In the genomic region with DNA sequence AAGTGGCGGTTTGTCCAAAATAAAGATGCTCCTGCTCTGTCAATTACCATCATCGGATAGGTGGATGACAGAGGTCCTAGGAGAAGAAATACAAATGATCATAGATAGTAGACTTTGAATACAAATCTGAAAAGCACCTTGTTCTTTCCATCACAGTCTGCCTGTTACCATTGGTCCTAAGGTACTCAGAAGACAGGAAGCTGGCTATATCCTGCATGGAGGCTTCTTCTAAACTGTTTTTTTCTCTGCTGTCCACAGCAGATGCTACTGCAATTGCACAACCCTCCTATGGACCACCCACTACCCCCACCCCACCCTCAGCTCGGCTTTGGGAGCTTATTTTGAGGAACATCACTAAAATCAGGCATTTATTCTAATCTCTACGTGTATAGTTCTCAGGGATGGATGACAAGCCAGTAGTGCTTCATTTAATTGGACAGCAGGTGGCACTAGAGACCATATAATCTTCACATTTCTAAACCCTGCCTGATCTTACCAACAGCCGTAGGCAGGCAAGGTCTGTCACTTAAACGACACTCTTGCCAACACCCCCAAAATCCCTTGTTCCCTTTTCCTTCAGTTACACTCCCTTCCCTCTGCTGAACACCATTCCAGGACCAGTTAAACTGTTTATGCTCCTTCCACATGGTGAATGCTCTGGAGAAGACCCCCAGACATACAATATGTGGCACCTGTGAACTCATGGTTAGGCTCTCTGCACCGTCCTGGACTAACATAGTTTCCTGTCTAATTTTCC, we compare ENCODE assay signal across 8 cellular contexts. TPM values are rescaled to one million over a fixed set of nuclear protein-coding genes. Genes with fewer than 3 reads are reported as not detected.
A peak's percentile ranks its signal among the peaks of the same experiment; 100 is the strongest.
DNase-seq lines count a peak whose midpoint lies in the region; ATAC-seq and TF ChIP-seq lines count a peak whose summit lies in the region.

No MANE protein-coding gene starts in this region.

- POLR2A ChIA-PET in activated CD4-positive, alpha-beta memory T cell treated with anti-CD3 and anti-CD28 coated beads for 36 hours (lab: Charles Lee), result no interaction called here

- peak; percentile 67 for TF ChIP-seq CTCF in epithelial cell of esophagus (IDR thresholded peaks at IDR 0.05; ENCODE audit: insufficient read depth, low read depth, low read length, missing control alignments)

- ATAC-seq in GM21381 (IDR thresholded peaks at IDR 0.05; ENCODE audit: unreplicated experiment), result peak; percentile 97
- peak; percentile 86 for ATAC-seq in HG03558 (IDR thresholded peaks at IDR 0.05; ENCODE audit: extremely low read depth, unreplicated experiment)

- H3K36me3 ChIP-seq in mucosa of stomach (ENCODE audit: control insufficient read depth, insufficient read depth, low read length) (no peaks in the 10 kb centered on the region), MG63 (no peaks in the 10 kb centered on the region)

- peak overlapping the region; percentile 44 for H3K9ac ChIP-seq in mucosa of stomach (ENCODE audit: low read length)

- no peaks in the 10 kb centered on the region for H3K27me3 ChIP-seq in mucosa of stomach (ENCODE audit: control insufficient read depth, insufficient read depth, low read length)
- H3K27me3 ChIP-seq in MG63, result no peaks in the 10 kb centered on the region

- H3K9me3 Mint-ChIP-seq in activated CD4-positive, alpha-beta memory T cell treated with anti-CD3 and anti-CD28 coated beads for 36 hours, result no peaks in the 10 kb centered on the region

- DNase-seq in ELF-1 (ENCODE audit: low read depth, low spot score) (peak; percentile 49), NCI-H69 (lab: John Stamatoyannopoulos, UW) (peak; percentile 75), epithelial cell of esophagus (ENCODE audit: low read depth) (peak; percentile 82), MG63 (no peak)
- DNase-seq in activated CD4-positive, alpha-beta memory T cell treated with anti-CD3 and anti-CD28 coated beads for 36 hours, result peak; percentile 25

- CTCF ChIA-PET in activated CD4-positive, alpha-beta memory T cell treated with anti-CD3 and anti-CD28 coated beads for 36 hours (lab: Charles Lee), result interaction anchor here (0.6 to 11.9 kb wide), 20 partner anchors 10 to 1069 kb away, joined by 3 to 238 read pairs (median 4); partner anchors contain the start of gene BCO2

- H3K9me3 ChIP-seq in mucosa of stomach (ENCODE audit: control insufficient read depth, low read length), result no peaks in the 10 kb centered on the region
- no peaks in the 10 kb centered on the region for H3K9me3 ChIP-seq in MG63

- H3K4me3 ChIP-seq in epithelial cell of esophagus (ENCODE audit: low read length) (no peak overlapping the region), mucosa of stomach (ENCODE audit: low read length) (no peak overlapping the region), MG63 (no peak overlapping the region)

- no peaks in the 10 kb centered on the region for H3K27me3 Mint-ChIP-seq in activated CD4-positive, alpha-beta memory T cell treated with anti-CD3 and anti-CD28 coated beads for 36 hours

- intact Hi-C loops in activated CD4-positive, alpha-beta memory T cell treated with anti-CD3 and anti-CD28 coated beads for 36 hours (cut with micrococcal nuclease), result loop anchor here (1.0 to 10.0 kb wide), 4 partner anchors 61 to 1065 kb away; no protein-coding TSS in a partner anchor

- H3K4me1 ChIP-seq in mucosa of stomach (ENCODE audit: control insufficient read depth, insufficient read depth, low read length), result peaks cover 3% of the 10 kb centered on the region

- no peaks in the 10 kb centered on the region for H3K36me3 Mint-ChIP-seq in activated CD4-positive, alpha-beta memory T cell treated with anti-CD3 and anti-CD28 coated beads for 36 hours

- H3K4me1 Mint-ChIP-seq in activated CD4-positive, alpha-beta memory T cell treated with anti-CD3 and anti-CD28 coated beads for 36 hours (ENCODE audit: low read depth), result no peaks in the 10 kb centered on the region

- no peak overlapping the region for H3K4me3 Mint-ChIP-seq in activated CD4-positive, alpha-beta memory T cell treated with anti-CD3 and anti-CD28 coated beads for 36 hours

- H3K27ac Mint-ChIP-seq in activated CD4-positive, alpha-beta memory T cell treated with anti-CD3 and anti-CD28 coated beads for 36 hours, result no peak overlapping the region

RNA-seq across cellular contexts. Expression of gene PTS, which starts 6.6 kb away (rescaled TPM):
- total RNA-seq in activated CD4-positive, alpha-beta memory T cell treated with anti-CD3 and anti-CD28 coated beads for 36 hours, result 10 to 100 TPM; 28.1 to 28.5 TPM
- 64.0 and 98.2 TPM in 2 replicates for total RNA-seq in MG63 (2014; rRNA removed; shearing (Covaris generic); ENCODE audit: low replicate concordance)

RNA-seq across cellular contexts. Expression of gene PLET1, which starts 41.0 kb away (rescaled TPM):
- not detected for total RNA-seq in activated CD4-positive, alpha-beta memory T cell treated with anti-CD3 and anti-CD28 coated beads for 36 hours
- not detected in 2 replicates for total RNA-seq in MG63 (2014; rRNA removed; shearing (Covaris generic); ENCODE audit: low replicate concordance)

RNA-seq across cellular contexts. Expression of gene BCO2, which starts 44.3 kb away (rescaled TPM):
- 1 to 10 TPM in 1 of 2 experiments, under 1 TPM in 1; 0.73 to 1.3 TPM for total RNA-seq in activated CD4-positive, alpha-beta memory T cell treated with anti-CD3 and anti-CD28 coated beads for 36 hours
- 0.54 and 1.1 TPM in 2 replicates for total RNA-seq in MG63 (2014; rRNA removed; shearing (Covaris generic); ENCODE audit: low replicate concordance)

RNA-seq across cellular contexts. Expression of gene TEX12, which starts 52.5 kb away (rescaled TPM):
- under 1 TPM in 1 of 2 experiments, not detected in 1; 0.29 TPM for total RNA-seq in activated CD4-positive, alpha-beta memory T cell treated with anti-CD3 and anti-CD28 coated beads for 36 hours
- total RNA-seq in MG63 (2014; rRNA removed; shearing (Covaris generic); ENCODE audit: low replicate concordance), result not detected in 2 replicates

RNA-seq across cellular contexts. Expression of gene IL18, which starts 55.8 kb away (rescaled TPM):
- total RNA-seq in activated CD4-positive, alpha-beta memory T cell treated with anti-CD3 and anti-CD28 coated beads for 36 hours, result not detected
- total RNA-seq in MG63 (2014; rRNA removed; shearing (Covaris generic); ENCODE audit: low replicate concordance), result 73.8 and 92.8 TPM in 2 replicates
